ENCODE assay signal across 9 cellular contexts in genomic region chr6:44000164-44000842, GRCh38.
DNase-seq lines count a peak whose midpoint lies in the region; ATAC-seq and TF ChIP-seq lines count a peak whose summit lies in the region.
"Had no signal": no experiment of that assay in that cellular context is flagged by ENCODE, and none has a peak within 500 bp of the region (broad histone marks: within the 10 kb centered on the region; RNA-seq: fewer than 3 reads in every experiment).

No MANE protein-coding gene starts in this region.

- H3K9ac ChIP-seq in colonic mucosa (ENCODE audit: low read depth in 2 of 2, low read length in 2 of 2) = peak overlapping the region in 1 of 2 donors; percentile 9

- DNase-seq in NCI-H510A treated with DMSO at 0.1 percent for 48 hours (lab: John Stamatoyannopoulos, UW) (peak; percentile 95), colonic mucosa (peak; percentile 91), NCI-H1930 (lab: John Stamatoyannopoulos, UW) (no peak)
- DNase-seq in stimulated activated naive CD8-positive, alpha-beta T cell treated with anti-CD3 and anti-CD28 coated beads, Interleukin-15, Interleukin-2, amounts not matched to agents 100 U/mL and 50 U/mL, for 24 hours = peak; percentile 77

- 13 to 47% methylated on average over 3 to 10 of the region's 14 CpGs for WGBS in gastroesophageal sphincter (ENCODE audit: low coverage in 1 of 2), 2 donors

- H3K4me1 ChIP-seq in DOHH2 (ENCODE audit: control insufficient read depth, low read length) (peaks cover 46% of the 10 kb centered on the region), colonic mucosa (peaks cover 4% of the 10 kb centered on the region), gastroesophageal sphincter (peaks cover 0 to 52% (median 12%) of the 10 kb centered on the region in 3 donors)

- ATAC-seq in GM21619 (IDR thresholded peaks at IDR 0.05; ENCODE audit: unreplicated experiment) (peak; percentile 44), HG02678 (IDR thresholded peaks at IDR 0.05; ENCODE audit: unreplicated experiment) (no peak), gastroesophageal sphincter (no peak)
- ATAC-seq in stimulated activated naive CD8-positive, alpha-beta T cell treated with anti-CD3 and anti-CD28 coated beads, Interleukin-15, Interleukin-2, amounts not matched to agents 100 U/mL and 50 U/mL, for 24 hours = peak; percentile 75

- H3K27me3 ChIP-seq in DOHH2 (ENCODE audit: control insufficient read depth, low read length) (peaks cover 28% of the 10 kb centered on the region), colonic mucosa (no peaks in the 10 kb centered on the region), gastroesophageal sphincter (peaks cover 16% of the 10 kb centered on the region)
- H3K27me3 ChIP-seq: right lobe of liver had no signal

- H3K27ac ChIP-seq in DOHH2 (ENCODE audit: low read depth, low read length) (peak overlapping the region; percentile 72), colonic mucosa (peak overlapping the region; percentile 79), gastroesophageal sphincter (no peak overlapping the region)
- H3K27ac ChIP-seq: right lobe of liver had no signal

- peak overlapping the region; percentile 78 for H3K4me3 ChIP-seq in DOHH2 (ENCODE audit: low read length)
- H3K4me3 ChIP-seq in colonic mucosa = peak overlapping the region; percentile 20
- H3K4me3 ChIP-seq in gastroesophageal sphincter = no peak overlapping the region
- H3K4me3 ChIP-seq: right lobe of liver had no signal

- no peaks in the 10 kb centered on the region for H3F3A ChIP-seq in DOHH2 (ENCODE audit: control insufficient read depth, insufficient read depth)

- no peaks in the 10 kb centered on the region; the same call in 1 of the 2 replicates for H3K79me2 ChIP-seq in DOHH2 (ENCODE audit: control insufficient read depth, low read length)

- no peak for TF ChIP-seq EP300 in gastroesophageal sphincter (IDR thresholded peaks at IDR 0.05)

- no peaks in the 10 kb centered on the region for H3K9me2 ChIP-seq in DOHH2 (replicated peaks; ENCODE audit: control insufficient read depth, low read length)

- intact Hi-C loops in colonic mucosa (cut with DNase I) = loop anchor here (5.0 kb wide), 1 partner anchor 228 kb away; the partner anchor contains the start of gene VEGFA

- TF ChIP-seq CTCF in DOHH2 (IDR thresholded peaks at IDR 0.05; ENCODE audit: low read depth, low read length, poor library complexity, severe bottlenecking) = no peak
- no peak for TF ChIP-seq CTCF in colonic mucosa (IDR thresholded peaks at IDR 0.05)
- no peak for TF ChIP-seq CTCF in gastroesophageal sphincter (IDR thresholded peaks at IDR 0.05)

- H3K36me3 ChIP-seq in DOHH2 (ENCODE audit: control insufficient read depth, low read length) (no peaks in the 10 kb centered on the region), colonic mucosa (no peaks in the 10 kb centered on the region), gastroesophageal sphincter (no peaks in the 10 kb centered on the region)
- H3K36me3 ChIP-seq: right lobe of liver had no signal

- H4K20me1 ChIP-seq in DOHH2 (ENCODE audit: control insufficient read depth, insufficient read depth, low read depth, low read length) = no peaks in the 10 kb centered on the region

- H3K9me3 ChIP-seq in DOHH2 (ENCODE audit: control insufficient read depth, insufficient read depth, low read length) (no peaks in the 10 kb centered on the region), colonic mucosa (no peaks in the 10 kb centered on the region), gastroesophageal sphincter (no peaks in the 10 kb centered on the region)
- H3K9me3 ChIP-seq: right lobe of liver had no signal

- TF ChIP-seq POLR2A in gastroesophageal sphincter (IDR thresholded peaks at IDR 0.05) = no peak

- peak overlapping the region; percentile 95 for H3K4me2 ChIP-seq in DOHH2 (ENCODE audit: low read length)

Comparison
In these comparisons a context has a peak if more than half of its experiments do, and no peak if none do; other contexts are left out.
1. H3K27ac ChIP-seq: peak in DOHH2 (single experiment) and colonic mucosa (single experiment); none in gastroesophageal sphincter (0 of 4).
2. H3K4me3 ChIP-seq: peak in DOHH2 (single experiment) and colonic mucosa (single experiment); none in gastroesophageal sphincter (0 of 2).
3. ATAC-seq: peak in GM21619 (single experiment) and stimulated activated naive CD8-positive, alpha-beta T cell treated with anti-CD3 and anti-CD28 coated beads, Interleukin-15, Interleukin-2, amounts not matched to agents 100 U/mL and 50 U/mL, for 24 hours (single experiment); none in HG02678 (single experiment) and gastroesophageal sphincter (single experiment).
4. DNase-seq: peak in NCI-H510A treated with DMSO at 0.1 percent for 48 hours (single experiment), colonic mucosa (single experiment) and stimulated activated naive CD8-positive, alpha-beta T cell treated with anti-CD3 and anti-CD28 coated beads, Interleukin-15, Interleukin-2, amounts not matched to agents 100 U/mL and 50 U/mL, for 24 hours (single experiment); none in NCI-H1930 (0 of 2).